In the genomic region with DNA sequence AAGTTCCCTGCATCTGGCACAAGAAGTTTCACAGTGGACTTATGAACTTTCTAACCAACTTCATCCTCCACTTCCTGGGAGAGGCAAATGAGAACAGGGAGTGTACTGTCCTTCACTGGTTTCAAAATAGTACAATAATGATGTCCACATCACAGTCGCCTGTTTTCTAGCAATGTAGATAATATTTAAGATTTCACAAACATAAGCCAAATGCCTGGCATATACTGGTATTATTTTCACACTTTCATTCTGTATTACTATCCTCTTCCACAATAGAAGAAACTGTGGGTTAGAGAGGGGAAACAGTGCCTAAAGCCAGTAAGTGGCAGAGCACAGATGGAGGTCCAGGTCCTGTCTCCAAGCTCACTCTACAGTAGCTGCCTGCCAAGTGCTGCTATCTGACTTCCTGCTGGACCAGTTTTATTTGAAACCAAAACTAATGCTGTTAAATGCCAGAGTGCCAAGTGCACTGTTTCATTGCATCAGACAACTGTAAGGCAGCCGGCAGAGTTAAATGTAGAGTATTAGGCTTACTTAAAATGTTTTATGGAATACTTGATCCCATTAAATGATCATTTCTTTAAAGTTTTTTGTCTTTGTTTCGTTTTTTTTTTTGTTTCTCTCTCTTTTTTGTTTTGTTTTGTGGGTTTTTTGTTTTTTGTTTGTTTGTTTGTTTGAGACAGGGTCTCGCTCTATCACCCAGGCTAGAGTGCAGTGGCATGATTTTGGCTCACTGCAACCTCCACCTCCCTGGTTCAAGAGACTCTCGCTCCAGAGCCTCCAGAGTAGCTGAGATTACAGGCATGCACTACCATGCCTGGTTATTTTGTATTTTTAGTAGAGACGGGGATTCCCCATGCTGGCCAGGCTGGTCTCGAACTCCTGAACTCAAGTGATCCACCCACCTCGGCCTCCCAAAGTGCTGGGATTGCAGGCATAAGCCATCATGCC, we compare ENCODE assay signal across 9 cellular contexts. TPM values are rescaled to one million over a fixed set of nuclear protein-coding genes. Genes with fewer than 3 reads are reported as not detected.
DNase-seq lines count a peak whose midpoint lies in the region; ATAC-seq and TF ChIP-seq lines count a peak whose summit lies in the region.
"Had no signal": no experiment of that assay in that cellular context is flagged by ENCODE, and none has a peak within 500 bp of the region (broad histone marks: within the 10 kb centered on the region; RNA-seq: fewer than 3 reads in every experiment).

No MANE protein-coding gene starts in this region.

- H3K27ac ChIP-seq in hepatocyte = peak overlapping the region; percentile 29

- peak overlapping the region; percentile 85 for H3K27ac Mint-ChIP-seq in activated B cell treated with CpG ODN at 0.5 μM for 24 hours
- H3K27ac Mint-ChIP-seq in type B pancreatic cell = peak overlapping the region; percentile 59
- no peak overlapping the region for H3K27ac Mint-ChIP-seq in activated T-helper 1 cell treated with anti-CD3 and anti-CD28 coated beads, Interleukin-12 subunit alpha, Interleukin-12 subunit beta, Interleukin-2, Interleukin-4 antibody, amounts not matched to agents 30 ng/mL and 10 ng/mL and 1 ng/mL, durations not matched to agents 14 hours and 24 hours and 36 hours
- H3K27ac Mint-ChIP-seq in naive thymus-derived CD8-positive, alpha-beta T cell = no peak overlapping the region

- ATAC-seq in activated B cell treated with CpG ODN at 0.5 μM for 24 hours (ENCODE audit: low read depth) (peak; percentile 91), HG03039 (IDR thresholded peaks at IDR 0.05; ENCODE audit: unreplicated experiment) (no peak)
- no peak for ATAC-seq in naive thymus-derived CD8-positive, alpha-beta T cell

- no peaks in the 10 kb centered on the region for H3K9me2 ChIP-seq in hepatocyte (replicated peaks; ENCODE audit: insufficient read depth)

- H3K9me3 Mint-ChIP-seq in activated B cell treated with CpG ODN at 0.5 μM for 24 hours (no peaks in the 10 kb centered on the region), type B pancreatic cell (no peaks in the 10 kb centered on the region)
- no peaks in the 10 kb centered on the region for H3K9me3 Mint-ChIP-seq in activated T-helper 1 cell treated with anti-CD3 and anti-CD28 coated beads, Interleukin-12 subunit alpha, Interleukin-12 subunit beta, Interleukin-2, Interleukin-4 antibody, amounts not matched to agents 30 ng/mL and 10 ng/mL and 1 ng/mL, durations not matched to agents 14 hours and 24 hours and 36 hours
- peaks cover 0 to 2% (median 0%) of the 10 kb centered on the region in 9 donors for H3K9me3 Mint-ChIP-seq in naive thymus-derived CD8-positive, alpha-beta T cell

- H3K4me2 ChIP-seq in hepatocyte = peak overlapping the region; percentile 51

- no peak overlapping the region for H3K4me3 ChIP-seq in hepatocyte

- intact Hi-C loops in activated B cell treated with CpG ODN at 0.5 μM for 24 hours (cut with micrococcal nuclease) = loop anchor here (1.0 kb wide), 2 partner anchors 15 to 65 kb away; a partner anchor contains a TSS
- intact Hi-C loops in activated T-helper 1 cell treated with anti-CD3 and anti-CD28 coated beads, Interleukin-12 subunit alpha, Interleukin-12 subunit beta, Interleukin-2, Interleukin-4 antibody, amounts not matched to agents 30 ng/mL and 10 ng/mL and 1 ng/mL, durations not matched to agents 14 hours and 24 hours and 36 hours (cut with micrococcal nuclease) = no loop called here

- H3K27me3 Mint-ChIP-seq in activated B cell treated with CpG ODN at 0.5 μM for 24 hours (no peaks in the 10 kb centered on the region), type B pancreatic cell (no peaks in the 10 kb centered on the region)
- H3K27me3 Mint-ChIP-seq in activated T-helper 1 cell treated with anti-CD3 and anti-CD28 coated beads, Interleukin-12 subunit alpha, Interleukin-12 subunit beta, Interleukin-2, Interleukin-4 antibody, amounts not matched to agents 30 ng/mL and 10 ng/mL and 1 ng/mL, durations not matched to agents 14 hours and 24 hours and 36 hours (ENCODE audit: insufficient read depth) = no peaks in the 10 kb centered on the region
- peaks cover 0 to 5% (median 4%) of the 10 kb centered on the region in 5 donors for H3K27me3 Mint-ChIP-seq in naive thymus-derived CD8-positive, alpha-beta T cell

- peaks cover 30% of the 10 kb centered on the region for H3K4me1 Mint-ChIP-seq in activated B cell treated with CpG ODN at 0.5 μM for 24 hours
- peaks cover 6% of the 10 kb centered on the region for H3K4me1 Mint-ChIP-seq in type B pancreatic cell (ENCODE audit: unreplicated experiment)
- H3K4me1 Mint-ChIP-seq in activated T-helper 1 cell treated with anti-CD3 and anti-CD28 coated beads, Interleukin-12 subunit alpha, Interleukin-12 subunit beta, Interleukin-2, Interleukin-4 antibody, amounts not matched to agents 30 ng/mL and 10 ng/mL and 1 ng/mL, durations not matched to agents 14 hours and 24 hours and 36 hours (ENCODE audit: low read depth) = no peaks in the 10 kb centered on the region
- H3K4me1 Mint-ChIP-seq in naive thymus-derived CD8-positive, alpha-beta T cell = peaks cover 0 to 8% (median 0%) of the 10 kb centered on the region in 4 donors

- POLR2A ChIA-PET in activated B cell treated with CpG ODN at 0.5 μM for 24 hours (lab: Charles Lee) = interaction anchor here (0.6 to 2.1 kb wide), 6 partner anchors 10 to 87 kb away, joined by 3 to 6 read pairs (median 4); a partner anchor contains a TSS
- POLR2A ChIA-PET in naive thymus-derived CD8-positive, alpha-beta T cell (lab: Charles Lee) = no interaction called here

- DNase-seq in NCI-H748 (lab: John Stamatoyannopoulos, UW; ENCODE audit: unreplicated experiment) = peak; percentile 68
- no peak for DNase-seq in NCI-H748 treated with DMSO at 0.1 percent for 48 hours (lab: John Stamatoyannopoulos, UW)
- DNase-seq in activated B cell treated with CpG ODN at 0.5 μM for 24 hours = no peak
- DNase-seq in hepatocyte (ENCODE audit: low spot score) = peak; percentile 48
- DNase-seq in type B pancreatic cell (ENCODE audit: extremely low spot score, unreplicated experiment) = no peak
- no peak for DNase-seq in activated T-helper 1 cell treated with anti-CD3 and anti-CD28 coated beads, Interleukin-12 subunit alpha, Interleukin-12 subunit beta, Interleukin-2, Interleukin-4 antibody, amounts not matched to agents 30 ng/mL and 10 ng/mL and 1 ng/mL, durations not matched to agents 14 hours and 24 hours and 36 hours (ENCODE audit: low spot score)
- no peak for DNase-seq in naive thymus-derived CD8-positive, alpha-beta T cell
- DNase-seq: NCI-H2081 treated with DMSO at 0.1 percent for 48 hours had no signal

- peaks cover 5% of the 10 kb centered on the region for H3K36me3 Mint-ChIP-seq in activated B cell treated with CpG ODN at 0.5 μM for 24 hours (ENCODE audit: low read depth)
- H3K36me3 Mint-ChIP-seq in type B pancreatic cell = no peaks in the 10 kb centered on the region
- H3K36me3 Mint-ChIP-seq in activated T-helper 1 cell treated with anti-CD3 and anti-CD28 coated beads, Interleukin-12 subunit alpha, Interleukin-12 subunit beta, Interleukin-2, Interleukin-4 antibody, amounts not matched to agents 30 ng/mL and 10 ng/mL and 1 ng/mL, durations not matched to agents 14 hours and 24 hours and 36 hours (ENCODE audit: low read depth) = no peaks in the 10 kb centered on the region
- no peaks in the 10 kb centered on the region for H3K36me3 Mint-ChIP-seq in naive thymus-derived CD8-positive, alpha-beta T cell

- H3K9me3 ChIP-seq in hepatocyte (ENCODE audit: low read depth) = no peaks in the 10 kb centered on the region

- peaks cover 12% of the 10 kb centered on the region for H4K20me1 ChIP-seq in hepatocyte (ENCODE audit: insufficient read depth, poor library complexity, severe bottlenecking)

- H3K4me3 Mint-ChIP-seq in activated B cell treated with CpG ODN at 0.5 μM for 24 hours (peak overlapping the region; percentile 69), type B pancreatic cell (no peak overlapping the region)
- no peak overlapping the region for H3K4me3 Mint-ChIP-seq in activated T-helper 1 cell treated with anti-CD3 and anti-CD28 coated beads, Interleukin-12 subunit alpha, Interleukin-12 subunit beta, Interleukin-2, Interleukin-4 antibody, amounts not matched to agents 30 ng/mL and 10 ng/mL and 1 ng/mL, durations not matched to agents 14 hours and 24 hours and 36 hours
- no peak overlapping the region for H3K4me3 Mint-ChIP-seq in naive thymus-derived CD8-positive, alpha-beta T cell

- WGBS in hepatocyte (ENCODE audit: low lambda C conversion rate, missing lambda C conversion rate) = 85% methylated on average over 8 of the region's 8 CpGs

- H2AFZ ChIP-seq in hepatocyte = no peak overlapping the region

- no peaks in the 10 kb centered on the region for H3K27me3 ChIP-seq in hepatocyte

- no peaks in the 10 kb centered on the region for H3K36me3 ChIP-seq in hepatocyte (replicated peaks; ENCODE audit: insufficient read depth, low read depth)

- TF ChIP-seq CTCF in activated B cell treated with CpG ODN at 0.5 μM for 24 hours (IDR thresholded peaks at IDR 0.05) (no peak), hepatocyte (IDR thresholded peaks at IDR 0.05; ENCODE audit: poor library complexity) (no peak), type B pancreatic cell (conservative IDR thresholded peaks at IDR 0.05) (no peak)

- CTCF ChIA-PET in activated B cell treated with CpG ODN at 0.5 μM for 24 hours (lab: Charles Lee) = interaction anchor here (0.6 to 1.3 kb wide), 3 partner anchors 16 to 87 kb away, joined by 3 read pairs; no protein-coding TSS in a partner anchor

- peaks cover 98% of the 10 kb centered on the region for H3K79me2 ChIP-seq in hepatocyte

- H3K4me1 ChIP-seq in hepatocyte (ENCODE audit: insufficient read depth) = peaks cover 29% of the 10 kb centered on the region

RNA-seq across cellular contexts. Expression of a gene that starts 15.1 kb away (rescaled TPM):
- total RNA-seq in activated B cell treated with CpG ODN at 0.5 μM for 24 hours = 182 and 222 TPM in 2 replicates
- total RNA-seq in hepatocyte = 146 TPM in 2 replicates
- polyA plus RNA-seq in hepatocyte = 87.3 and 108 TPM in 2 replicates
- 28.2 and 32.1 TPM in 2 replicates for total RNA-seq in type B pancreatic cell (ENCODE audit: low replicate concordance)
- not detected in 2 replicates for total RNA-seq in activated T-helper 1 cell treated with anti-CD3 and anti-CD28 coated beads, Interleukin-12 subunit alpha, Interleukin-12 subunit beta, Interleukin-2, Interleukin-4 antibody, amounts not matched to agents 30 ng/mL and 10 ng/mL and 1 ng/mL, durations not matched to agents 14 hours and 24 hours and 36 hours
- 1 to 10 TPM; 4.2 to 5.6 TPM for total RNA-seq in naive thymus-derived CD8-positive, alpha-beta T cell
- under 1 TPM in 1 of 3 donors, not detected in 2; 0.16 TPM for polyA plus RNA-seq in naive thymus-derived CD8-positive, alpha-beta T cell

Comparison
In these comparisons a context has a peak if more than half of its experiments do, and no peak if none do; other contexts are left out.
1. DNase-seq: peak in NCI-H748 (single experiment) and hepatocyte (single experiment); none in NCI-H748 treated with DMSO at 0.1 percent for 48 hours (single experiment), activated B cell treated with CpG ODN at 0.5 μM for 24 hours (single experiment), type B pancreatic cell (single experiment), activated T-helper 1 cell treated with anti-CD3 and anti-CD28 coated beads, Interleukin-12 subunit alpha, Interleukin-12 subunit beta, Interleukin-2, Interleukin-4 antibody, amounts not matched to agents 30 ng/mL and 10 ng/mL and 1 ng/mL, durations not matched to agents 14 hours and 24 hours and 36 hours (single experiment) and naive thymus-derived CD8-positive, alpha-beta T cell (0 of 10).
2. H3K27ac Mint-ChIP-seq: peak in activated B cell treated with CpG ODN at 0.5 μM for 24 hours (single experiment) and type B pancreatic cell (single experiment); none in activated T-helper 1 cell treated with anti-CD3 and anti-CD28 coated beads, Interleukin-12 subunit alpha, Interleukin-12 subunit beta, Interleukin-2, Interleukin-4 antibody, amounts not matched to agents 30 ng/mL and 10 ng/mL and 1 ng/mL, durations not matched to agents 14 hours and 24 hours and 36 hours (single experiment) and naive thymus-derived CD8-positive, alpha-beta T cell (0 of 10).